Comparison of ENCODE assay signal across 12 cellular contexts in genomic region chr7:149237502-149237901, GRCh38.
"Had no signal": no experiment of that assay in that cellular context is flagged by ENCODE, and none has a peak within 500 bp of the region (broad histone marks: within the 10 kb centered on the region; RNA-seq: fewer than 3 reads in every experiment).

No MANE protein-coding gene starts in this region.

- DNase-seq: activated CD4-positive, alpha-beta T cell treated with anti-CD3 and anti-CD28 coated beads for 1 hour; activated CD4-positive, alpha-beta T cell treated with anti-CD3 and anti-CD28 coated beads, Interleukin-2, amount 50 U/mL, for 48 hours; activated gamma-delta T cell; activated T-cell treated with anti-CD3 and anti-CD28 coated beads, Interleukin-2, amount 50 U/mL, for 4 hours; caudate nucleus; naive thymus-derived CD4-positive, alpha-beta T cell; stimulated activated CD4-positive, alpha-beta T cell treated with anti-CD3 and anti-CD28 coated beads, Interleukin-12 subunit alpha, Interleukin-12 subunit beta, amount 100 ng/mL, for 4 hours; T1000 had no signal

- ATAC-seq: activated naive CD4-positive, alpha-beta T cell treated with anti-CD3 and anti-CD28 coated beads, Interleukin-2, amount 50 U/mL, for 72 hours; activated T-cell treated with anti-CD3 and anti-CD28 coated beads, Interleukin-2, amount 50 U/mL, for 4 hours; left lobe of liver; naive thymus-derived CD4-positive, alpha-beta T cell had no signal

- H3K36me3 ChIP-seq: neutrophil, thoracic aorta had no signal

- H3K9me3 Mint-ChIP-seq: activated T-cell treated with anti-CD3 and anti-CD28 coated beads, Interleukin-2, amount 50 U/mL, for 4 hours had no signal

- H3K27ac ChIP-seq: neutrophil, thoracic aorta had no signal

- H3K4me3 ChIP-seq: thoracic aorta had no signal

- H3K9me3 ChIP-seq: neutrophil, thoracic aorta had no signal
